8 cellular contexts compared by ENCODE assay signal in genomic region chr14:103126873-103127304, GRCh38. TPM values are rescaled to one million over a fixed set of nuclear protein-coding genes. Genes with fewer than 3 reads are reported as not detected.
DNase-seq lines count a peak whose midpoint lies in the region; ATAC-seq and TF ChIP-seq lines count a peak whose summit lies in the region.

No MANE protein-coding gene starts in this region.

- H3K4me1 ChIP-seq in liver (ENCODE audit: control insufficient read depth in 4 of 4, insufficient read depth in 4 of 4, low read length in 3 of 4) (peaks cover 14 to 53% (median 33%) of the 10 kb centered on the region in 4 donors), suprapubic skin (peaks cover 92% of the 10 kb centered on the region)

- TF ChIP-seq RAD21 in liver (IDR thresholded peaks at IDR 0.05), result peak in 1 of 2 donors; percentile 14

- H3K9me3 ChIP-seq in liver (ENCODE audit: control insufficient read depth in 4 of 4, low read length in 3 of 4), result no peaks in the 10 kb centered on the region
- no peaks in the 10 kb centered on the region for H3K9me3 ChIP-seq in suprapubic skin

- 24% methylated on average over 62 of the region's 62 CpGs for WGBS in liver
- 26% methylated on average over 27 of the region's 62 CpGs for WGBS in suprapubic skin

- H3K27me3 ChIP-seq in liver (ENCODE audit: control insufficient read depth in 4 of 4, insufficient read depth in 4 of 4, low read length in 3 of 4) (no peaks in the 10 kb centered on the region), suprapubic skin (peaks cover 10% of the 10 kb centered on the region)

- TF ChIP-seq EP300 in suprapubic skin (IDR thresholded peaks at IDR 0.05), result no peak

- H3K9ac ChIP-seq in liver (ENCODE audit: low read depth in 1 of 2, low read length in 2 of 2), result no peak overlapping the region

- peak; percentile 63 for TF ChIP-seq CTCF in LNCaP clone FGC (IDR thresholded peaks at IDR 0.05; ENCODE audit: control insufficient read depth, extremely low read depth, insufficient read depth)
- peak; percentile 49 for TF ChIP-seq CTCF in liver (IDR thresholded peaks at IDR 0.05; ENCODE audit: low read depth, low read length, missing input control)
- peak; percentile 14 to 38 for TF ChIP-seq CTCF in suprapubic skin (IDR thresholded peaks at IDR 0.05)

- H3K36me3 ChIP-seq in liver (ENCODE audit: control insufficient read depth in 4 of 4, insufficient read depth in 3 of 4, low read depth in 1 of 4, low read length in 3 of 4), result peaks cover 0 to 2% (median 0%) of the 10 kb centered on the region in 4 donors
- H3K36me3 ChIP-seq in suprapubic skin, result peaks cover 20% of the 10 kb centered on the region

- peak; percentile 59 for DNase-seq in LNCaP clone FGC (ENCODE audit: low read depth)
- DNase-seq in suprapubic skin (ENCODE audit: low spot score in 2 of 2), result peak in 1 of 2 donors; percentile 70
- DNase-seq in stimulated activated CD4-positive, alpha-beta T cell treated with anti-CD3 and anti-CD28 coated beads, Interleukin-1b, Interleukin-23, amount 100 ng/mL, for 48 hours, result no peak
- no peak for DNase-seq in NCI-H2196 (lab: John Stamatoyannopoulos, UW; ENCODE audit: unreplicated experiment)
- no peak for DNase-seq in mesenteric fat pad (ENCODE audit: low spot score)

- no peak for ATAC-seq in HG03469 (IDR thresholded peaks at IDR 0.05; ENCODE audit: unreplicated experiment)

- H3K4me3 ChIP-seq in LNCaP clone FGC (ENCODE audit: low read depth, low read length) (peak overlapping the region; percentile 35), liver (ENCODE audit: low read depth in 1 of 3, low read length in 3 of 3) (peak overlapping the region in 1 of 3 donors; percentile 32), suprapubic skin (peak overlapping the region; percentile 42)

- TF ChIP-seq POLR2A in suprapubic skin (IDR thresholded peaks at IDR 0.05), result no peak

- H3K27ac ChIP-seq in cingulate gyrus (ENCODE audit: low read depth, low read length) (peak overlapping the region; percentile 29), liver (ENCODE audit: low read depth in 1 of 2, low read length in 2 of 2) (no peak overlapping the region), suprapubic skin (peak overlapping the region; percentile 48)

TF ChIP-seq in liver, 16 proteins besides CTCF, POLR2A, EP300 and RAD21:
- TF ChIP-seq YY1 (IDR thresholded peaks at IDR 0.05), result no peak
- TF ChIP-seq NR2F2 (IDR thresholded peaks at IDR 0.05), result no peak
- TF ChIP-seq JUND (IDR thresholded peaks at IDR 0.05), result no peak
- TF ChIP-seq EGR1 (IDR thresholded peaks at IDR 0.05; ENCODE audit: low read depth in 2 of 2), result no peak
- no peak for TF ChIP-seq GABPA (IDR thresholded peaks at IDR 0.05 in 1 of 2, conservative IDR thresholded peaks at IDR 0.05 in 1 of 2)
- TF ChIP-seq, protein P1, sequence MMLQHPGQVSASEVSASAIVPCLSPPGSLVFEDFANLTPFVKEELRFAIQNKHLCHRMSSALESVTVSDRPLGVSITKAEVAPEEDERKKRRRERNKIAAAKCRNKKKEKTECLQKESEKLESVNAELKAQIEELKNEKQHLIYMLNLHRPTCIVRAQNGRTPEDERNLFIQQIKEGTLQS (IDR thresholded peaks at IDR 0.05), result no peak
- TF ChIP-seq, protein P2, sequence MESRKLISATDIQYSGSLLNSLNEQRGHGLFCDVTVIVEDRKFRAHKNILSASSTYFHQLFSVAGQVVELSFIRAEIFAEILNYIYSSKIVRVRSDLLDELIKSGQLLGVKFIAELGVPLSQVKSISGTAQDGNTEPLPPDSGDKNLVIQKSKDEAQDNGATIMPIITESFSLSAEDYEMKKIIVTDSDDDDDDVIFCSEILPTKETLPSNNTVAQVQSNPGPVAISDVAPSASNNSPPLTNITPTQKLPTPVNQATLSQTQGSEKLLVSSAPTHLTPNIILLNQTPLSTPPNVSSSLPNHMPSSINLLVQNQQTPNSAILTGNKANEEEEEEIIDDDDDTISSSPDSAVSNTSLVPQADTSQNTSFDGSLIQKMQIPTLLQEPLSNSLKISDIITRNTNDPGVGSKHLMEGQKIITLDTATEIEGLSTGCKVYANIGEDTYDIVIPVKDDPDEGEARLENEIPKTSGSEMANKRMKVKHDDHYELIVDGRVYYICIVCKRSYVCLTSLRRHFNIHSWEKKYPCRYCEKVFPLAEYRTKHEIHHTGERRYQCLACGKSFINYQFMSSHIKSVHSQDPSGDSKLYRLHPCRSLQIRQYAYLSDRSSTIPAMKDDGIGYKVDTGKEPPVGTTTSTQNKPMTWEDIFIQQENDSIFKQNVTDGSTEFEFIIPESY (IDR thresholded peaks at IDR 0.05), result no peak
- TF ChIP-seq HNF4A (conservative IDR thresholded peaks at IDR 0.05), result no peak
- no peak for TF ChIP-seq HNF4G (IDR thresholded peaks at IDR 0.05)
- no peak for TF ChIP-seq RXRA (IDR thresholded peaks at IDR 0.05)
- TF ChIP-seq TAF1 (conservative IDR thresholded peaks at IDR 0.05), result no peak
- TF ChIP-seq, protein P3, sequence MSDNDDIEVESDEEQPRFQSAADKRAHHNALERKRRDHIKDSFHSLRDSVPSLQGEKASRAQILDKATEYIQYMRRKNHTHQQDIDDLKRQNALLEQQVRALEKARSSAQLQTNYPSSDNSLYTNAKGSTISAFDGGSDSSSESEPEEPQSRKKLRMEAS (IDR thresholded peaks at IDR 0.05), result no peak
- TF ChIP-seq SP1 (IDR thresholded peaks at IDR 0.05), result no peak
- TF ChIP-seq FOXA1 (IDR thresholded peaks at IDR 0.05), result no peak
- TF ChIP-seq REST (IDR thresholded peaks at IDR 0.05), result no peak
- no peak for TF ChIP-seq FOXA2 (IDR thresholded peaks at IDR 0.05)
TF ChIP-seq in liver: peak in this region for 0.

RNA-seq across cellular contexts. Expression of gene TNFAIP2, which starts 3.6 kb away (rescaled TPM):
- 10 to 100 TPM; 25.0 to 32.0 TPM for total RNA-seq in liver
- 10 to 100 TPM in 1 of 2 donors, 1 to 10 TPM in 1; 8.9 to 19.8 TPM for polyA plus RNA-seq in liver
- 10 to 100 TPM; 11.9 to 23.3 (median 16.4) TPM for total RNA-seq in suprapubic skin
- 211 TPM for total RNA-seq in mesenteric fat pad

RNA-seq across cellular contexts. Expression of gene EXOC3L4, which starts 32.4 kb away (rescaled TPM):
- total RNA-seq in liver (10 to 100 TPM; 46.8 to 77.8 TPM), suprapubic skin (1 to 10 TPM in 1 of 4 donors, not detected in 3; 1.5 TPM), mesenteric fat pad (2.0 TPM)
- 10 to 100 TPM; 24.0 to 26.6 TPM for polyA plus RNA-seq in liver

RNA-seq across cellular contexts. Expression of gene LBHD2, which starts 42.9 kb away (rescaled TPM):
- total RNA-seq in liver (under 1 TPM in 1 of 2 donors, not detected in 1; 0.47 TPM), suprapubic skin (not detected), mesenteric fat pad (3.1 TPM)
- polyA plus RNA-seq in liver, result under 1 TPM in 1 of 2 donors, not detected in 1; 0.53 TPM

Comparison
In these comparisons a context has a peak if more than half of its experiments do, and no peak if none do; other contexts are left out.
1. H3K27ac ChIP-seq: peak in cingulate gyrus (single experiment) and suprapubic skin (single experiment); none in liver (0 of 2).
2. RNA of gene EXOC3L4, which starts 32.4 kb away (total RNA-seq): 46.8 to 77.8 TPM in liver; 2.0 TPM in mesenteric fat pad (single experiment) and 1.5 TPM in suprapubic skin; every median in the first group is over 10 times any median in the second.
3. Peak in every context shown above with its lines, with median percentiles within 50 percentile points of each other: CTCF ChIP-seq.